In genomic region chr3:101676219-101676764, GRCh38 we compare ENCODE assay signal across 8 cellular contexts. TPM values are rescaled to one million over a fixed set of nuclear protein-coding genes. Genes with fewer than 3 reads are reported as not detected.
DNase-seq lines count a peak whose midpoint lies in the region; ATAC-seq, FAIRE-seq and TF ChIP-seq lines count a peak whose summit lies in the region.

No MANE protein-coding gene starts in this region.

- peak overlapping the region; percentile 95 for H3K4me3 Mint-ChIP-seq in progenitor cell of endocrine pancreas (ENCODE audit: low read depth)

- intact Hi-C loops in Right ventricle myocardium inferior (cut with DNase I), result loop anchor here (2.0 kb wide), 2 partner anchors 101 to 103 kb away; partner anchors contain the start of genes NXPE3 and PCNP

- peak overlapping the region; percentile 81 for H3K4me3 ChIP-seq in HAP-1
- H3K4me3 ChIP-seq in NB4 (ENCODE audit: low read depth, low read length), result peak overlapping the region; percentile 79

- in situ Hi-C loops in HAP-1 (cut with MboI; ENCODE audit: low sequenced_read_pairs), result no loop called here

- peaks cover 18% of the 10 kb centered on the region for H3K4me1 ChIP-seq in HAP-1

- no peak for TF ChIP-seq CTCF in NB4 (IDR thresholded peaks at IDR 0.05; ENCODE audit: low read depth, low read length)
- TF ChIP-seq CTCF in progenitor cell of endocrine pancreas (IDR thresholded peaks at IDR 0.05; ENCODE audit: unreplicated experiment), result peak; percentile 13

- ATAC-seq in Right ventricle myocardium inferior, result peak; percentile 97

- DNase-seq in HAP-1 (ENCODE audit: low spot score in 2 of 2) (peak; percentile 91 to 98), NB4 (ENCODE audit: low read depth) (peak; percentile 98), Right ventricle myocardium inferior (ENCODE audit: missing footprints) (peak; percentile 97), progenitor cell of endocrine pancreas (ENCODE audit: low spot score, unreplicated experiment) (peak; percentile 93), urothelium cell line (ENCODE audit: low spot score) (peak; percentile 99), NCI-H187 treated with DMSO at 0.1 percent for 48 hours (lab: John Stamatoyannopoulos, UW) (no peak)
- DNase-seq in activated gamma-delta T cell treated with anti-CD3 and anti-CD28 coated beads, Interleukin-2, amount 50 U/mL, for 16 hours (ENCODE audit: low read depth), result peak; percentile 92

- H3K36me3 Mint-ChIP-seq in progenitor cell of endocrine pancreas (ENCODE audit: insufficient read depth), result peaks cover 15% of the 10 kb centered on the region

- TF ChIP-seq POLR2A in NB4 (IDR thresholded peaks at IDR 0.05; ENCODE audit: extremely low read depth, insufficient read length), result peak; percentile 54

- H3K27me3 ChIP-seq in HAP-1 (ENCODE audit: low read depth), result no peaks in the 10 kb centered on the region

- peaks cover 14% of the 10 kb centered on the region for H3K4me1 Mint-ChIP-seq in progenitor cell of endocrine pancreas (ENCODE audit: low read depth)

- peak; percentile 51 for FAIRE-seq in G401.6 (lab: Jason Lieb, UNC)
- FAIRE-seq in urothelium cell line (lab: Jason Lieb, UNC), result no peak

- H3K36me3 ChIP-seq in HAP-1 (replicated peaks), result peaks cover 18% of the 10 kb centered on the region

- no peaks in the 10 kb centered on the region for H3K27me3 Mint-ChIP-seq in progenitor cell of endocrine pancreas

- no peaks in the 10 kb centered on the region for H3K9me3 Mint-ChIP-seq in progenitor cell of endocrine pancreas (ENCODE audit: low read depth)

- peak overlapping the region; percentile 98 for H3K27ac Mint-ChIP-seq in progenitor cell of endocrine pancreas

- no peaks in the 10 kb centered on the region for H3K9me3 ChIP-seq in HAP-1

RNA-seq across cellular contexts. Expression of gene ZBTB11, which starts 0.6 kb away (rescaled TPM):
- total RNA-seq in Right ventricle myocardium inferior (9.7 TPM), progenitor cell of endocrine pancreas (17.8 and 18.8 TPM in 2 replicates)

RNA-seq across cellular contexts. Expression of gene RPL24, which starts 10.2 kb away (rescaled TPM):
- total RNA-seq in Right ventricle myocardium inferior (829 TPM), progenitor cell of endocrine pancreas (1,063 and 1,124 TPM in 2 replicates)

RNA-seq across cellular contexts. Expression of gene CEP97, which starts 48.1 kb away (rescaled TPM):
- total RNA-seq in Right ventricle myocardium inferior (7.3 TPM), progenitor cell of endocrine pancreas (21.9 and 24.5 TPM in 2 replicates)
